Comparison of ENCODE assay signal across 1 cellular context in genomic region chr3:12901631-12902045, GRCh38.
TF ChIP-seq lines count a peak whose summit lies in the region.

No MANE protein-coding gene starts in this region.

TF ChIP-seq in K562, 482 proteins besides CTCF, POLR2A, EP300 and RAD21 (continued from another document):
- TF ChIP-seq ZMIZ1 (IDR thresholded peaks at IDR 0.05; ENCODE audit: low read depth in 2 of 2, low read length in 2 of 2) (no peak), ZBTB33 (CRISPR knock-in tag; IDR thresholded peaks at IDR 0.05) (0 out of 2 replicates have a peak, but pooled peaks have one; percentile 28), STAG1 (CRISPR knock-in tag; IDR thresholded peaks at IDR 0.05; ENCODE audit: borderline replicate concordance) (peak; percentile 29; the same call in 1 of the 2 replicates), SMC3 (conservative IDR thresholded peaks at IDR 0.05; ENCODE audit: insufficient read depth, low read depth, low read length) (0 out of 2 replicates have a peak, but pooled peaks have one; percentile 21), KLF16 (IDR thresholded peaks at IDR 0.05) (no peak)
- TF ChIP-seq, protein P1, sequence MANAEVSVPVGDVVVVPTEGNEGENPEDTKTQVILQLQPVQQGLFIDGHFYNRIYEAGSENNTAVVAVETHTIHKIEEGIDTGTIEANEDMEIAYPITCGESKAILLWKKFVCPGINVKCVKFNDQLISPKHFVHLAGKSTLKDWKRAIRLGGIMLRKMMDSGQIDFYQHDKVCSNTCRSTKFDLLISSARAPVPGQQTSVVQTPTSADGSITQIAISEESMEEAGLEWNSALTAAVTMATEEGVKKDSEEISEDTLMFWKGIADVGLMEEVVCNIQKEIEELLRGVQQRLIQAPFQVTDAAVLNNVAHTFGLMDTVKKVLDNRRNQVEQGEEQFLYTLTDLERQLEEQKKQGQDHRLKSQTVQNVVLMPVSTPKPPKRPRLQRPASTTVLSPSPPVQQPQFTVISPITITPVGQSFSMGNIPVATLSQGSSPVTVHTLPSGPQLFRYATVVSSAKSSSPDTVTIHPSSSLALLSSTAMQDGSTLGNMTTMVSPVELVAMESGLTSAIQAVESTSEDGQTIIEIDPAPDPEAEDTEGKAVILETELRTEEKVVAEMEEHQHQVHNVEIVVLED (CRISPR knock-in tag; IDR thresholded peaks at IDR 0.05) = no peak
- TF ChIP-seq, protein P2, sequence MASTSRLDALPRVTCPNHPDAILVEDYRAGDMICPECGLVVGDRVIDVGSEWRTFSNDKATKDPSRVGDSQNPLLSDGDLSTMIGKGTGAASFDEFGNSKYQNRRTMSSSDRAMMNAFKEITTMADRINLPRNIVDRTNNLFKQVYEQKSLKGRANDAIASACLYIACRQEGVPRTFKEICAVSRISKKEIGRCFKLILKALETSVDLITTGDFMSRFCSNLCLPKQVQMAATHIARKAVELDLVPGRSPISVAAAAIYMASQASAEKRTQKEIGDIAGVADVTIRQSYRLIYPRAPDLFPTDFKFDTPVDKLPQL (IDR thresholded peaks at IDR 0.05; ENCODE audit: extremely low read depth, insufficient read length) = no peak
- TF ChIP-seq, protein P3, sequence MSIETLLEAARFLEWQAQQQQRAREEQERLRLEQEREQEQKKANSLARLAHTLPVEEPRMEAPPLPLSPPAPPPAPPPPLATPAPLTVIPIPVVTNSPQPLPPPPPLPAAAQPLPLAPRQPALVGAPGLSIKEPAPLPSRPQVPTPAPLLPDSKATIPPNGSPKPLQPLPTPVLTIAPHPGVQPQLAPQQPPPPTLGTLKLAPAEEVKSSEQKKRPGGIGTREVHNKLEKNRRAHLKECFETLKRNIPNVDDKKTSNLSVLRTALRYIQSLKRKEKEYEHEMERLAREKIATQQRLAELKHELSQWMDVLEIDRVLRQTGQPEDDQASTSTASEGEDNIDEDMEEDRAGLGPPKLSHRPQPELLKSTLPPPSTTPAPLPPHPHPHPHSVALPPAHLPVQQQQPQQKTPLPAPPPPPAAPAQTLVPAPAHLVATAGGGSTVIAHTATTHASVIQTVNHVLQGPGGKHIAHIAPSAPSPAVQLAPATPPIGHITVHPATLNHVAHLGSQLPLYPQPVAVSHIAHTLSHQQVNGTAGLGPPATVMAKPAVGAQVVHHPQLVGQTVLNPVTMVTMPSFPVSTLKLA (conservative IDR thresholded peaks at IDR 0.05) = 0 out of 4 replicates have a peak, but pooled peaks of 1 of the 2 experiments have one; percentile 5
TF ChIP-seq in K562: peak in this region for 4.
